In genomic region chr2:48760848-48761247, GRCh38 we compare ENCODE assay signal across 1 cellular context.
TF ChIP-seq lines count a peak whose summit lies in the region.

No MANE protein-coding gene starts in this region.

TF ChIP-seq in GM23338, 12 proteins besides CTCF, POLR2A, EP300 and RAD21 (continued from another document):
- TF ChIP-seq REST (IDR thresholded peaks at IDR 0.05; ENCODE audit: unreplicated experiment): no peak
